Comparison of ENCODE assay signal across 8 cellular contexts in genomic region chr9:126551812-126552211, GRCh38.
"Had no signal": no experiment of that assay in that cellular context is flagged by ENCODE, and none has a peak within 500 bp of the region (broad histone marks: within the 10 kb centered on the region; RNA-seq: fewer than 3 reads in every experiment).

No MANE protein-coding gene starts in this region.

- H3K9me3 Mint-ChIP-seq: HFFc6, IgD-negative memory B cell had no signal

- H3K36me3 Mint-ChIP-seq: IgD-negative memory B cell had no signal

- DNase-seq: GM23248, GOT3, HFFc6, KG1 had no signal

- H3K9me3 ChIP-seq: HAP-1 had no signal

- H3K4me3 Mint-ChIP-seq: HFFc6, IgD-negative memory B cell had no signal

- ATAC-seq: HCT116 had no signal

- H2AFZ ChIP-seq: GM23248 had no signal

- H3K9ac ChIP-seq: GM23248 had no signal

- H3K36me3 ChIP-seq: HAP-1 had no signal

- H3K27ac Mint-ChIP-seq: HFFc6, IgD-negative memory B cell had no signal

- H3K4me3 ChIP-seq: GM23248, HAP-1 had no signal

- FAIRE-seq: HTR-8/SVneo had no signal

- H3K4me1 Mint-ChIP-seq: IgD-negative memory B cell had no signal

- H3K27me3 Mint-ChIP-seq: IgD-negative memory B cell had no signal

- H3K4me1 ChIP-seq: HAP-1 had no signal

- H3K27ac ChIP-seq: GM23248 had no signal
